In the genomic region with DNA sequence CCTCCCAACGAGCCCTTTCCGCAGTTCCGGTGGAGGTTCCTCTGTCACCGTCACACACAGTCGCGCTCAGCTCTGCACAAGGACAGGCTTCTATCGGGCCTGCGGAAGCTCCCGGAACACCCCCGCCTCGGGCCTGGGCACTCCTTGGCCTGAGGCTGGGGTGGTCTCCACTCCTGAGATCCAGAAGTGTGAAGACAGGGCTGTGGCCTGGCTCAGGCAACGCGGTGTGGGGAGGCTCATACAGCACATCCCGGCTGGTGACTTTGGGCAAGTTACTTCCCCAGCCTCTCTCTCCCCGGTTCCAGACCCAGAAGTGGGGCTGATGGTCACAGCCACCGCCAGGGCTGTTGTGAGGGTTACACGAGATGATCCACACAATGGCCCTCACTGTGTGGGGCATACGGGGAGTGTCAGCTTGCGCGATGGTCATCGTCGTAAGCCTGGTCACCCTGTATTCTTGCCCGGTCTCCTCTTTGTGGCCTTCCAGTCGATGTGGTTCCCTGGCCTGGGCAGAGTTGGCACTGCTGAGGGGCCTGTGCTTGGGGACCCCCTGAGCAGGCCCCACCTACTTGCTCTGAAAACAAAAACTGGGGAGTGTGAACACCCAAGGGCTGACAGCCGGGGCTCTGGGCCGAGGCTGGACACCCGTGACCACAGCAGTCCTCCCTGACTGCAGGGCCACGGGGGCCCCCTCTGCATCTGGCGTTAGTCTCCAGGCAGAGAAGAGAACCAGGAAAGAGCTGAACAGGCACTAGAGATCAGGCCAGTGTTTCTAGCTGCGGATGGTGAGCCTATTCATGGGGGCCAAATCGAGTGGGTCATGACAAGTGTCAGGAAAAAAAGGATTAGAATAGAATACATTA, we compare ENCODE assay signal across 25 cellular contexts.
"Had no signal": no experiment of that assay in that cellular context is flagged by ENCODE, and none has a peak within 500 bp of the region (broad histone marks: within the 10 kb centered on the region; RNA-seq: fewer than 3 reads in every experiment).

No MANE protein-coding gene starts in this region.

- H3K9me3 Mint-ChIP-seq: activated CD8-positive, alpha-beta T cell treated with anti-CD3 and anti-CD28 coated beads for 36 hours; activated naive CD4-positive, alpha-beta T cell treated with anti-CD3 and anti-CD28 coated beads, Interleukin-2, amount 10 ng/mL, durations not matched to agents 7 days and 5 days; activated naive CD8-positive, alpha-beta T cell treated with anti-CD3 and anti-CD28 coated beads for 36 hours; activated T-cell treated with anti-CD3 and anti-CD28 coated beads, Interleukin-2, amount 50 U/mL, for 72 hours; activated T-helper 2 cell treated with anti-CD3 and anti-CD28 coated beads, Interferon-gamma antibody, Interleukin-2, Interleukin-4, amounts not matched to agents 10 μg/mL and 5 μg/mL and 100 μg/mL, durations not matched to agents 14 hours and 24 hours and 36 hours; T-cell had no signal

- H3K27me3 Mint-ChIP-seq: activated CD8-positive, alpha-beta T cell treated with anti-CD3 and anti-CD28 coated beads for 36 hours; activated naive CD8-positive, alpha-beta T cell treated with anti-CD3 and anti-CD28 coated beads for 36 hours; T-cell had no signal

- H3K4me1 Mint-ChIP-seq: activated naive CD4-positive, alpha-beta T cell treated with anti-CD3 and anti-CD28 coated beads, Interleukin-2, amount 10 ng/mL, durations not matched to agents 7 days and 5 days; activated naive CD8-positive, alpha-beta T cell treated with anti-CD3 and anti-CD28 coated beads for 36 hours; T-cell had no signal

- H3K36me3 Mint-ChIP-seq: activated naive CD4-positive, alpha-beta T cell treated with anti-CD3 and anti-CD28 coated beads, Interleukin-2, amount 10 ng/mL, durations not matched to agents 7 days and 5 days; activated naive CD8-positive, alpha-beta T cell treated with anti-CD3 and anti-CD28 coated beads for 36 hours; T-cell had no signal

- H3K27ac ChIP-seq: VCaP had no signal

- H3K4me3 Mint-ChIP-seq: activated CD8-positive, alpha-beta T cell treated with anti-CD3 and anti-CD28 coated beads for 36 hours; activated naive CD4-positive, alpha-beta T cell treated with anti-CD3 and anti-CD28 coated beads, Interleukin-2, amount 10 ng/mL, durations not matched to agents 7 days and 5 days; activated naive CD8-positive, alpha-beta T cell treated with anti-CD3 and anti-CD28 coated beads for 36 hours; activated T-cell treated with anti-CD3 and anti-CD28 coated beads, Interleukin-2, amount 50 U/mL, for 72 hours; T-cell had no signal

- H3K27ac Mint-ChIP-seq: activated CD8-positive, alpha-beta T cell treated with anti-CD3 and anti-CD28 coated beads for 36 hours; activated naive CD4-positive, alpha-beta T cell treated with anti-CD3 and anti-CD28 coated beads, Interleukin-2, amount 10 ng/mL, durations not matched to agents 7 days and 5 days; activated naive CD8-positive, alpha-beta T cell treated with anti-CD3 and anti-CD28 coated beads for 36 hours; activated T-cell treated with anti-CD3 and anti-CD28 coated beads, Interleukin-2, amount 50 U/mL, for 72 hours; activated T-helper 2 cell treated with anti-CD3 and anti-CD28 coated beads, Interferon-gamma antibody, Interleukin-2, Interleukin-4, amounts not matched to agents 10 μg/mL and 5 μg/mL and 100 μg/mL, durations not matched to agents 14 hours and 24 hours and 36 hours; T-cell had no signal

- DNase-seq: activated CD4-positive, alpha-beta T cell treated with anti-CD3 and anti-CD28 coated beads, Interleukin-2, amount 50 U/mL, for 1 hour; activated CD4-positive, CD25-positive, alpha-beta regulatory T cell; activated CD8-positive, alpha-beta memory T cell treated with anti-CD3 and anti-CD28 coated beads, Interleukin-2, amount 50 U/mL, for 4 hours; activated CD8-positive, alpha-beta T cell treated with anti-CD3 and anti-CD28 coated beads for 36 hours; activated gamma-delta T cell treated with Interleukin-2 at 50 U/mL for 16 hours; activated naive CD4-positive, alpha-beta T cell treated with anti-CD3 and anti-CD28 coated beads, Interleukin-2, amount 10 ng/mL, durations not matched to agents 7 days and 5 days; activated naive CD8-positive, alpha-beta T cell treated with anti-CD3 and anti-CD28 coated beads for 36 hours; activated T-cell treated with anti-CD3 and anti-CD28 coated beads, Interleukin-2, amount 50 U/mL, for 72 hours; Karpas-422; MM.1S; NCI-H1105; NCI-H1436; NCI-H1694 treated with DMSO at 0.1 percent for 48 hours; NCI-H2029 treated with DMSO at 0.1 percent for 48 hours; NCI-H345; NCI-H510A; NCI-H526 treated with DMSO at 0.1 percent for 48 hours; NK-92 treated with Interleukin-12 subunit alpha and Interleukin-12 subunit beta, amount 100 ng/mL, for 24 hours; PC-3; SIG-M5; T-cell; T-helper 2 cell; T1000 had no signal
